In the genomic region with DNA sequence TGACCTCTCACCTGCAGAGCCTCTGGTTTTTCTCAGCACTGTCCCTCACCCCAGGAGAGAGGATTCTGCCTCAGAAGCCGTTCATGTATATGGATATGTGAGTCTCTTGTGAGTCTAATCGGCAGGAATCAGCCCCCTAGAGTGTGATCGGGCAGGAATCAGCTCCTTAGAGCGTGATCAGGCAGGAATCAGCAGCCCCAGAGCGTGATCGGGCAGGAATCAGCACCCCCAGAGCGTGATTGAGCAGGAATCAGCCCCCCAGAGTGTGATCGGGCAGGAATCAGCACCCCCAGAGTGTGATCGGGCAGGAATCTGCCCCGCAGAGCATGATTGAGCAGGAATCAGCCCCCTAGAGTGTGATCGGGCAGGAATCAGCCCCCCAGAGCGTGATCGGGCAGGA, we compare ENCODE assay signal across 24 cellular contexts.
"Had no signal": no experiment of that assay in that cellular context is flagged by ENCODE, and none has a peak within 500 bp of the region (broad histone marks: within the 10 kb centered on the region; RNA-seq: fewer than 3 reads in every experiment).

No MANE protein-coding gene starts in this region.

- H3K27ac ChIP-seq: coronary artery, gastroesophageal sphincter, heart right ventricle, vagina had no signal

- H3K4me3 ChIP-seq: coronary artery, gastroesophageal sphincter, heart right ventricle, vagina had no signal

- H3K9me3 ChIP-seq: gastroesophageal sphincter, heart right ventricle, vagina had no signal

- H3K4me1 ChIP-seq: gastroesophageal sphincter, vagina had no signal

- H3K27ac Mint-ChIP-seq: activated naive CD4-positive, alpha-beta T cell treated with anti-CD3 and anti-CD28 coated beads for 36 hours; activated naive CD8-positive, alpha-beta T cell treated with anti-CD3 and anti-CD28 coated beads, Interleukin-2, amount 10 ng/mL, durations not matched to agents 7 days and 5 days; activated T-helper 2 cell treated with anti-CD3 and anti-CD28 coated beads, Interferon-gamma antibody, Interleukin-2, Interleukin-4, amounts not matched to agents 10 μg/mL and 5 μg/mL and 100 μg/mL, durations not matched to agents 14 hours and 24 hours and 36 hours; nephron progenitor cell; stimulated activated naive B cell treated with anti-CD40 and anti-IgM and Interleukin-4, amounts not matched to agents 10 μg/mL and 1 μg/mL and 100 μg/mL, for 72 hours had no signal

- H3K36me3 Mint-ChIP-seq: activated naive CD8-positive, alpha-beta T cell treated with anti-CD3 and anti-CD28 coated beads, Interleukin-2, amount 10 ng/mL, durations not matched to agents 7 days and 5 days; stimulated activated naive B cell treated with anti-CD40 and anti-IgM and Interleukin-4, amounts not matched to agents 10 μg/mL and 1 μg/mL and 100 μg/mL, for 72 hours had no signal

- H3K4me3 Mint-ChIP-seq: activated naive CD4-positive, alpha-beta T cell treated with anti-CD3 and anti-CD28 coated beads for 36 hours; activated naive CD8-positive, alpha-beta T cell treated with anti-CD3 and anti-CD28 coated beads, Interleukin-2, amount 10 ng/mL, durations not matched to agents 7 days and 5 days; activated T-cell treated with anti-CD3 and anti-CD28 coated beads, Interleukin-2, amount 50 U/mL, for 4 hours; nephron progenitor cell; stimulated activated naive B cell treated with anti-CD40 and anti-IgM and Interleukin-4, amounts not matched to agents 10 μg/mL and 1 μg/mL and 100 μg/mL, for 72 hours had no signal

- H3K36me3 ChIP-seq: gastroesophageal sphincter, heart right ventricle, vagina had no signal

- H3K9me3 Mint-ChIP-seq: activated naive CD4-positive, alpha-beta T cell treated with anti-CD3 and anti-CD28 coated beads for 36 hours; activated naive CD8-positive, alpha-beta T cell treated with anti-CD3 and anti-CD28 coated beads, Interleukin-2, amount 10 ng/mL, durations not matched to agents 7 days and 5 days; activated T-cell treated with anti-CD3 and anti-CD28 coated beads, Interleukin-2, amount 50 U/mL, for 4 hours; activated T-helper 2 cell treated with anti-CD3 and anti-CD28 coated beads, Interferon-gamma antibody, Interleukin-2, Interleukin-4, amounts not matched to agents 10 μg/mL and 5 μg/mL and 100 μg/mL, durations not matched to agents 14 hours and 24 hours and 36 hours; stimulated activated naive B cell treated with anti-CD40 and anti-IgM and Interleukin-4, amounts not matched to agents 10 μg/mL and 1 μg/mL and 100 μg/mL, for 72 hours had no signal

- ATAC-seq: activated T-cell treated with anti-CD3 and anti-CD28 coated beads, Interleukin-2, amount 50 U/mL, for 4 hours; gastroesophageal sphincter; heart right ventricle; left cardiac atrium; stimulated activated naive B cell treated with anti-CD40 and anti-IgM and Interleukin-4, amounts not matched to agents 10 μg/mL and 1 μg/mL and 100 μg/mL, for 72 hours had no signal

- FAIRE-seq: bronchial epithelial cell had no signal

- DNase-seq: activated CD4-positive, alpha-beta T cell treated with anti-CD3 and anti-CD28 coated beads for 4 hours; activated CD4-positive, alpha-beta T cell treated with anti-CD3 and anti-CD28 coated beads, Interleukin-2, amount 50 U/mL, for 48 hours; activated CD4-positive, CD25-positive, alpha-beta regulatory T cell; activated CD8-positive, alpha-beta memory T cell treated with anti-CD3 and anti-CD28 coated beads, Interleukin-2, amount 50 U/mL, for 48 hours; activated naive CD4-positive, alpha-beta T cell treated with anti-CD3 and anti-CD28 coated beads for 36 hours; activated naive CD8-positive, alpha-beta T cell treated with anti-CD3 and anti-CD28 coated beads, Interleukin-2, amount 10 ng/mL, durations not matched to agents 7 days and 5 days; activated T-cell treated with anti-CD3 and anti-CD28 coated beads, Interleukin-2, amount 50 U/mL, for 4 hours; amniotic stem cell; heart right ventricle; islet precursor cell; left cardiac atrium; nephron progenitor cell; occipital lobe; posterior cingulate gyrus; stimulated activated CD4-positive, alpha-beta T cell treated with anti-CD3 and anti-CD28 coated beads, Interleukin-2, amount 100 ng/mL, for 48 hours; stimulated activated CD8-positive, alpha-beta memory T cell treated with anti-CD3 and anti-CD28 coated beads, Interleukin-4, amount 100 ng/mL, for 48 hours; stimulated activated naive B cell treated with anti-CD40 and anti-IgM and Interleukin-4, amounts not matched to agents 10 μg/mL and 1 μg/mL and 100 μg/mL, for 72 hours; T1000; trophoblast cell had no signal

- H3K27me3 ChIP-seq: vagina had no signal

- H3K4me1 Mint-ChIP-seq: stimulated activated naive B cell treated with anti-CD40 and anti-IgM and Interleukin-4, amounts not matched to agents 10 μg/mL and 1 μg/mL and 100 μg/mL, for 72 hours had no signal
